ENCODE assay signal across 8 cellular contexts in genomic region chr11:71372693-71373657, GRCh38.
DNase-seq lines count a peak whose midpoint lies in the region; TF ChIP-seq lines count a peak whose summit lies in the region.

No MANE protein-coding gene starts in this region.

- H4K20me1 ChIP-seq in OCI-LY7 (ENCODE audit: insufficient read depth, low read length) = no peaks in the 10 kb centered on the region

- no TSS peak for BruUV-seq in OCI-LY7 (replicated peaks; lab: Mats Ljungman, UMichigan)

- no peaks in the 10 kb centered on the region for H3K27me3 ChIP-seq in thyroid gland
- no peaks in the 10 kb centered on the region for H3K27me3 ChIP-seq in HAP-1 (ENCODE audit: low read depth)

- 77 to 78% methylated on average over 9 of the region's 9 CpGs for WGBS in thyroid gland, 2 donors

- peaks cover 59% of the 10 kb centered on the region for H3K4me1 ChIP-seq in OCI-LY7 (ENCODE audit: insufficient read depth, low read length, poor library complexity, severe bottlenecking)
- no peaks in the 10 kb centered on the region for H3K4me1 ChIP-seq in thyroid gland
- H3K4me1 ChIP-seq in HAP-1 = no peaks in the 10 kb centered on the region

- CTCF ChIA-PET in OCI-LY7 (lab: Charles Lee; ENCODE audit: unreplicated experiment) = interaction anchor here (0.5 to 3.7 kb wide), 6 partner anchors 8 to 173 kb away, joined by 3 to 43 read pairs (median 3); no protein-coding TSS in a partner anchor

- peak overlapping the region; percentile 98 for H3K27ac ChIP-seq in OCI-LY7 (ENCODE audit: low read depth, low read length, poor library complexity, severe bottlenecking)
- no peak overlapping the region for H3K27ac ChIP-seq in thyroid gland

- H3K9me3 ChIP-seq in OCI-LY7 (ENCODE audit: low read length) = peaks cover 17% of the 10 kb centered on the region
- no peaks in the 10 kb centered on the region for H3K9me3 ChIP-seq in thyroid gland
- H3K9me3 ChIP-seq in HAP-1 = no peaks in the 10 kb centered on the region

- intact Hi-C loops in OCI-LY7 (cut with micrococcal nuclease; ENCODE audit: unreplicated experiment) = loop anchor here (1.0 to 5.0 kb wide), 7 partner anchors 10 to 286 kb away; partner anchors contain the start of gene NADSYN1
- intact Hi-C loops in thyroid gland (cut with DNase I) = no loop called here

- H3K9me2 ChIP-seq in OCI-LY7 (ENCODE audit: insufficient read depth, low read length) = no peaks in the 10 kb centered on the region

- peak; percentile 1 for DNase-seq in NCI-H82 (lab: John Stamatoyannopoulos, UW)
- no peak for DNase-seq in NCI-H82 treated with DMSO at 0.1 percent for 48 hours (lab: John Stamatoyannopoulos, UW; ENCODE audit: unreplicated experiment)
- peak; percentile 77 for DNase-seq in OCI-LY7 (ENCODE audit: low spot score)
- DNase-seq in foreskin fibroblast = peak; percentile 30 to 58
- DNase-seq in thyroid gland = peak in 1 of 2 donors; percentile 8
- no peak for DNase-seq in NCI-H446 treated with DMSO at 0.1 percent for 48 hours (lab: John Stamatoyannopoulos, UW)
- no peak for DNase-seq in HAP-1 (ENCODE audit: low spot score in 2 of 2)
- DNase-seq in NCI-H1417 treated with DMSO at 0.1 percent for 48 hours (lab: John Stamatoyannopoulos, UW) = no peak

- in situ Hi-C loops in HAP-1 (cut with MboI; ENCODE audit: low sequenced_read_pairs) = no loop called here

- no peak for TF ChIP-seq POLR2A in thyroid gland (IDR thresholded peaks at IDR 0.05)

- H3K79me2 ChIP-seq in OCI-LY7 (ENCODE audit: insufficient read depth, low read depth, low read length) = no peaks in the 10 kb centered on the region

- H3K4me3 ChIP-seq in OCI-LY7 (ENCODE audit: low read depth, low read length, poor library complexity, severe bottlenecking) (peak overlapping the region; percentile 58), foreskin fibroblast (ENCODE audit: low read depth in 1 of 2, low read length in 2 of 2) (no peak overlapping the region), thyroid gland (replicated peaks in 1 of 3) (no peak overlapping the region), HAP-1 (no peak overlapping the region)

- POLR2A ChIA-PET in OCI-LY7 (lab: Charles Lee) = interaction anchor here (0.6 to 4.4 kb wide), 7 partner anchors 10 to 68 kb away, joined by 3 to 36 read pairs (median 3); no protein-coding TSS in a partner anchor

- H3K4me2 ChIP-seq in OCI-LY7 (ENCODE audit: low read length) = peak overlapping the region; percentile 86

- peak; percentile 77 for TF ChIP-seq CTCF in OCI-LY7 (conservative IDR thresholded peaks at IDR 0.05; ENCODE audit: low read length)
- TF ChIP-seq CTCF in foreskin fibroblast (IDR thresholded peaks at IDR 0.05; ENCODE audit: low read depth, low read length) = peak; percentile 47
- peak in 4 of 6 experiments; percentile 23 to 63 (median 48) for TF ChIP-seq CTCF in thyroid gland (IDR thresholded peaks at IDR 0.05)

- peak overlapping the region; percentile 45; the same call in 1 of the 2 replicates for H2AFZ ChIP-seq in OCI-LY7 (ENCODE audit: low read length)

- peaks cover 13% of the 10 kb centered on the region; the same call in 1 of the 2 replicates for H3K36me3 ChIP-seq in OCI-LY7 (ENCODE audit: insufficient read depth, low read length)
- no peaks in the 10 kb centered on the region for H3K36me3 ChIP-seq in thyroid gland
- H3K36me3 ChIP-seq in HAP-1 (replicated peaks) = no peaks in the 10 kb centered on the region

Comparison
In these comparisons a context has a peak if more than half of its experiments do, and no peak if none do; other contexts are left out.
1. DNase-seq: peak in NCI-H82 (single experiment), OCI-LY7 (single experiment) and foreskin fibroblast (2 of 2); none in NCI-H82 treated with DMSO at 0.1 percent for 48 hours (single experiment), NCI-H446 treated with DMSO at 0.1 percent for 48 hours (single experiment), HAP-1 (0 of 2) and NCI-H1417 treated with DMSO at 0.1 percent for 48 hours (single experiment).
2. Peak in every context shown above with its lines, with median percentiles within 50 percentile points of each other: CTCF ChIP-seq.